Comparison of ENCODE assay signal across 20 cellular contexts in the genomic region with DNA sequence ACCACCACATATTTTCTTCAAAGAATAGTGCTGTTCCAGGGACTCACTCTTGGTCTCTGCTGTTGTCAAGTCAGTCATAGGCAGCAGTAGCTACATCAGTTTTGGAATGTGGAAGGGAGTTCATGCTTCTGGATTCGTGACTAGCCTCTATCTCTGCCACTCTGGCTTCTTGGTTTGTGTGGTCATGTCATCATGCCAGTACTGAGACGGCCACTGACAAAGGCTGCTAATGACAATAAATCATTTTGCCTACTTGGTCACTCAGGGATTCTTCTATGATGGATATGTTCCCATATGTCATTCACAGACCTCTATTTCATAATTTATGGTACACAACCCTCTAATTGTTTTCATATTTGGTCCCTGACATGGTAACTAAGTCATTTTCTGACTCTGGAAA.
DNase-seq lines count a peak whose midpoint lies in the region; ATAC-seq, FAIRE-seq and TF ChIP-seq lines count a peak whose summit lies in the region.
"Had no signal": no experiment of that assay in that cellular context is flagged by ENCODE, and none has a peak within 500 bp of the region (broad histone marks: within the 10 kb centered on the region; RNA-seq: fewer than 3 reads in every experiment).

No MANE protein-coding gene starts in this region.

- no peak for TF ChIP-seq CTCF in astrocyte (IDR thresholded peaks at IDR 0.05; ENCODE audit: insufficient read depth, low read depth, low read length)
- no peak for TF ChIP-seq CTCF in esophagus squamous epithelium (IDR thresholded peaks at IDR 0.05)

- no peaks in the 10 kb centered on the region for H4K20me1 ChIP-seq in astrocyte (ENCODE audit: insufficient read depth, low read length)

- H3K4me1 ChIP-seq in astrocyte (ENCODE audit: insufficient read depth, low read length) (no peaks in the 10 kb centered on the region), esophagus squamous epithelium (no peaks in the 10 kb centered on the region)

- no peak overlapping the region for H3K27ac ChIP-seq in astrocyte (ENCODE audit: low read depth, low read length)
- no peak overlapping the region for H3K27ac ChIP-seq in esophagus squamous epithelium
- H3K27ac ChIP-seq: 22Rv1 had no signal

- H3K4me2 ChIP-seq in astrocyte (ENCODE audit: low read length), result no peak overlapping the region
- H3K4me2 ChIP-seq: GM23338 had no signal

- H3K36me3 ChIP-seq in astrocyte (ENCODE audit: insufficient read depth, low read length) (no peaks in the 10 kb centered on the region), esophagus squamous epithelium (no peaks in the 10 kb centered on the region)

- no peaks in the 10 kb centered on the region for H3K79me2 ChIP-seq in astrocyte (ENCODE audit: insufficient read depth, low read length)

- DNase-seq in AG08395 (ENCODE audit: low spot score) (peak; percentile 44), EL (peak; percentile 8), astrocyte (ENCODE audit: low read depth) (peak; percentile 10), kidney tubule cell (ENCODE audit: low spot score) (peak; percentile 1), esophagus squamous epithelium (lab: John Stamatoyannopoulos, UW) (no peak), NCI-H774 (lab: John Stamatoyannopoulos, UW) (no peak)
- DNase-seq in activated T-helper 1 cell treated with anti-CD3 and anti-CD28 coated beads, Interleukin-12 subunit alpha, Interleukin-12 subunit beta, Interleukin-2, Interleukin-4 antibody, amounts not matched to agents 30 ng/mL and 10 ng/mL and 1 ng/mL, durations not matched to agents 14 hours and 24 hours and 36 hours (ENCODE audit: low spot score), result no peak
- DNase-seq: C1 segment of cervical spinal cord; Calu3; CD4-positive, alpha-beta T cell; DMS 273 treated with DMSO at 0.1 percent for 48 hours; GDM1; H7 had no signal

- ATAC-seq in GM19463 (IDR thresholded peaks at IDR 0.05; ENCODE audit: unreplicated experiment), result no peak
- ATAC-seq: GM12878, GM23338 had no signal

- no peaks in the 10 kb centered on the region for H3K36me3 Mint-ChIP-seq in astrocyte (ENCODE audit: low read depth, unreplicated experiment)
- H3K36me3 Mint-ChIP-seq in activated T-helper 1 cell treated with anti-CD3 and anti-CD28 coated beads, Interleukin-12 subunit alpha, Interleukin-12 subunit beta, Interleukin-2, Interleukin-4 antibody, amounts not matched to agents 30 ng/mL and 10 ng/mL and 1 ng/mL, durations not matched to agents 14 hours and 24 hours and 36 hours (ENCODE audit: low read depth), result no peaks in the 10 kb centered on the region

- peaks cover 3% of the 10 kb centered on the region for H3K27me3 Mint-ChIP-seq in astrocyte (ENCODE audit: low read depth, unreplicated experiment)
- H3K27me3 Mint-ChIP-seq in activated T-helper 1 cell treated with anti-CD3 and anti-CD28 coated beads, Interleukin-12 subunit alpha, Interleukin-12 subunit beta, Interleukin-2, Interleukin-4 antibody, amounts not matched to agents 30 ng/mL and 10 ng/mL and 1 ng/mL, durations not matched to agents 14 hours and 24 hours and 36 hours (ENCODE audit: insufficient read depth), result no peaks in the 10 kb centered on the region
- H3K27me3 Mint-ChIP-seq: B cell; CD4-positive, alpha-beta T cell; IgD-negative memory B cell had no signal

- intact Hi-C loops in activated T-helper 1 cell treated with anti-CD3 and anti-CD28 coated beads, Interleukin-12 subunit alpha, Interleukin-12 subunit beta, Interleukin-2, Interleukin-4 antibody, amounts not matched to agents 30 ng/mL and 10 ng/mL and 1 ng/mL, durations not matched to agents 14 hours and 24 hours and 36 hours (cut with micrococcal nuclease), result no loop called here
- intact Hi-C loops in esophagus squamous epithelium (cut with DNase I), result no loop called here

- H3K4me3 ChIP-seq in astrocyte (ENCODE audit: insufficient read depth, low read depth, low read length), result no peak overlapping the region
- no peak overlapping the region for H3K4me3 ChIP-seq in esophagus squamous epithelium
- H3K4me3 ChIP-seq: GM12878, GM23338 had no signal

- FAIRE-seq in astrocyte (lab: Jason Lieb, UNC), result peak; percentile 32
- FAIRE-seq: GM12878, GM18507 had no signal

- H3K27ac Mint-ChIP-seq in astrocyte (ENCODE audit: unreplicated experiment), result no peak overlapping the region
- no peak overlapping the region for H3K27ac Mint-ChIP-seq in activated T-helper 1 cell treated with anti-CD3 and anti-CD28 coated beads, Interleukin-12 subunit alpha, Interleukin-12 subunit beta, Interleukin-2, Interleukin-4 antibody, amounts not matched to agents 30 ng/mL and 10 ng/mL and 1 ng/mL, durations not matched to agents 14 hours and 24 hours and 36 hours
- H3K27ac Mint-ChIP-seq: B cell; CD4-positive, alpha-beta T cell; GM23338; IgD-negative memory B cell had no signal

- no peaks in the 10 kb centered on the region for H3K4me1 Mint-ChIP-seq in astrocyte (ENCODE audit: low read depth, unreplicated experiment)
- no peaks in the 10 kb centered on the region for H3K4me1 Mint-ChIP-seq in activated T-helper 1 cell treated with anti-CD3 and anti-CD28 coated beads, Interleukin-12 subunit alpha, Interleukin-12 subunit beta, Interleukin-2, Interleukin-4 antibody, amounts not matched to agents 30 ng/mL and 10 ng/mL and 1 ng/mL, durations not matched to agents 14 hours and 24 hours and 36 hours (ENCODE audit: low read depth)

- H3K9ac ChIP-seq in astrocyte (ENCODE audit: low read length), result no peak overlapping the region

- H3K9me3 ChIP-seq in astrocyte (ENCODE audit: insufficient read depth, low read depth, low read length), result no peaks in the 10 kb centered on the region
- no peaks in the 10 kb centered on the region for H3K9me3 ChIP-seq in esophagus squamous epithelium

- no peak for TF ChIP-seq POLR2A in esophagus squamous epithelium (IDR thresholded peaks at IDR 0.05)

- H2AFZ ChIP-seq in astrocyte (ENCODE audit: low read depth, low read length), result no peak overlapping the region
- H2AFZ ChIP-seq: GM23338 had no signal

- WGBS in esophagus squamous epithelium, 2 donors, result 75 to 80% methylated on average over 2 of the region's 2 CpGs

- no peaks in the 10 kb centered on the region for H3K9me3 Mint-ChIP-seq in astrocyte (ENCODE audit: unreplicated experiment)
- H3K9me3 Mint-ChIP-seq in activated T-helper 1 cell treated with anti-CD3 and anti-CD28 coated beads, Interleukin-12 subunit alpha, Interleukin-12 subunit beta, Interleukin-2, Interleukin-4 antibody, amounts not matched to agents 30 ng/mL and 10 ng/mL and 1 ng/mL, durations not matched to agents 14 hours and 24 hours and 36 hours, result peaks cover 4% of the 10 kb centered on the region

- H3K4me3 Mint-ChIP-seq in astrocyte (ENCODE audit: unreplicated experiment), result no peak overlapping the region
- H3K4me3 Mint-ChIP-seq in activated T-helper 1 cell treated with anti-CD3 and anti-CD28 coated beads, Interleukin-12 subunit alpha, Interleukin-12 subunit beta, Interleukin-2, Interleukin-4 antibody, amounts not matched to agents 30 ng/mL and 10 ng/mL and 1 ng/mL, durations not matched to agents 14 hours and 24 hours and 36 hours, result no peak overlapping the region
- H3K4me3 Mint-ChIP-seq: B cell; CD4-positive, alpha-beta T cell; GM23338; IgD-negative memory B cell had no signal

- H3K27me3 ChIP-seq in astrocyte (ENCODE audit: insufficient read depth, low read length) (no peaks in the 10 kb centered on the region), esophagus squamous epithelium (no peaks in the 10 kb centered on the region)

Comparison
In these comparisons a context has a peak if more than half of its experiments do, and no peak if none do; other contexts are left out.
1. DNase-seq: peak in AG08395 (single experiment), EL (single experiment), astrocyte (single experiment) and kidney tubule cell (single experiment); none in activated T-helper 1 cell treated with anti-CD3 and anti-CD28 coated beads, Interleukin-12 subunit alpha, Interleukin-12 subunit beta, Interleukin-2, Interleukin-4 antibody, amounts not matched to agents 30 ng/mL and 10 ng/mL and 1 ng/mL, durations not matched to agents 14 hours and 24 hours and 36 hours (single experiment), esophagus squamous epithelium (single experiment) and NCI-H774 (single experiment).